1 cellular context compared by ENCODE assay signal in genomic region chr13:110869231-110869804, GRCh38.
TF ChIP-seq lines count a peak whose summit lies in the region.

No MANE protein-coding gene starts in this region.

TF ChIP-seq in H1, 55 proteins besides CTCF, POLR2A, EP300 and RAD21 (continued from another document):
- TF ChIP-seq FOSL1 (IDR thresholded peaks at IDR 0.05; ENCODE audit: insufficient read depth, low read depth, low read length) (no peak), SP1 (IDR thresholded peaks at IDR 0.05; ENCODE audit: low read depth, low read length) (no peak), TBP (IDR thresholded peaks at IDR 0.05; ENCODE audit: low read depth, low read length) (no peak), RXRA (IDR thresholded peaks at IDR 0.05; ENCODE audit: insufficient read depth, low read depth, low read length) (no peak), ZNF274 (IDR thresholded peaks at IDR 0.05; ENCODE audit: borderline replicate concordance, extremely low read depth, low read length) (no peak), MAFK (IDR thresholded peaks at IDR 0.05; ENCODE audit: low read depth, low read length) (no peak), BRCA1 (IDR thresholded peaks at IDR 0.05; ENCODE audit: low read depth, low read length) (no peak), CREB1 (IDR thresholded peaks at IDR 0.05) (no peak), EZH2 (IDR thresholded peaks at IDR 0.05; ENCODE audit: low read depth, low read length, severe bottlenecking) (no peak), EGR1 (IDR thresholded peaks at IDR 0.05; ENCODE audit: borderline replicate concordance, low read depth, low read length) (no peak)
